In genomic region chr15:25790003-25790660, GRCh38 we compare ENCODE assay signal across 7 cellular contexts.
DNase-seq lines count a peak whose midpoint lies in the region; ATAC-seq and TF ChIP-seq lines count a peak whose summit lies in the region.

No MANE protein-coding gene starts in this region.

- ATAC-seq in HG03342 (IDR thresholded peaks at IDR 0.05; ENCODE audit: unreplicated experiment): no peak

- no peaks in the 10 kb centered on the region for H3K27me3 ChIP-seq in effector memory CD4-positive, alpha-beta T cell (replicated peaks; ENCODE audit: control insufficient read depth, insufficient read depth, low read length, poor library complexity, severe bottlenecking)

- no peak overlapping the region for H3K4me3 Mint-ChIP-seq in mesothelial cell of epicardium

- no peaks in the 10 kb centered on the region for H3K36me3 ChIP-seq in effector memory CD4-positive, alpha-beta T cell (ENCODE audit: control insufficient read depth, insufficient read depth, low read length)

- peaks cover 15% of the 10 kb centered on the region for H3K27me3 Mint-ChIP-seq in mesothelial cell of epicardium (ENCODE audit: low read depth)

- peak; percentile 84 for DNase-seq in NOMO-1 treated with DMSO at 0.1 percent for 48 hours (lab: John Stamatoyannopoulos, UW; ENCODE audit: unreplicated experiment)
- no peak for DNase-seq in mesothelial cell of epicardium (ENCODE audit: low spot score in 2 of 2, unreplicated experiment in 2 of 2)
- DNase-seq in stromal cell of bone marrow (ENCODE audit: low read depth): peak; percentile 98
- no peak for DNase-seq in effector memory CD4-positive, alpha-beta T cell
- no peak for DNase-seq in SW480 (ENCODE audit: low spot score)

- TF ChIP-seq CTCF in mesothelial cell of epicardium (IDR thresholded peaks at IDR 0.05; ENCODE audit: unreplicated experiment): no peak

- H3K36me3 Mint-ChIP-seq in mesothelial cell of epicardium: no peaks in the 10 kb centered on the region

- H3K27ac Mint-ChIP-seq in mesothelial cell of epicardium: peak overlapping the region; percentile 68

- no peak overlapping the region for H3K4me3 ChIP-seq in effector memory CD4-positive, alpha-beta T cell (ENCODE audit: insufficient read depth, low read depth, low read length, poor library complexity, severe bottlenecking)

- no peaks in the 10 kb centered on the region for H3K9me3 ChIP-seq in effector memory CD4-positive, alpha-beta T cell (ENCODE audit: control insufficient read depth, low read length)

- H3K27ac ChIP-seq in adipose tissue (ENCODE audit: low read depth, low read length): peak overlapping the region; percentile 11
- H3K27ac ChIP-seq in effector memory CD4-positive, alpha-beta T cell (ENCODE audit: insufficient read depth, low read length, poor library complexity, severe bottlenecking): no peak overlapping the region

- no peaks in the 10 kb centered on the region for H3K4me1 Mint-ChIP-seq in mesothelial cell of epicardium

- no peaks in the 10 kb centered on the region for H3K4me1 ChIP-seq in effector memory CD4-positive, alpha-beta T cell (ENCODE audit: control insufficient read depth, insufficient read depth, low read length, poor library complexity, severe bottlenecking)

- H3K9me3 Mint-ChIP-seq in mesothelial cell of epicardium: no peaks in the 10 kb centered on the region

- 37 to 51% (median 42%) methylated on average over 7 of the region's 7 CpGs for WGBS in adipose tissue, 3 donors

Comparison
In these comparisons a context has a peak if more than half of its experiments do, and no peak if none do; other contexts are left out.
1. DNase-seq: peak in NOMO-1 treated with DMSO at 0.1 percent for 48 hours (single experiment) and stromal cell of bone marrow (single experiment); none in mesothelial cell of epicardium (0 of 2), effector memory CD4-positive, alpha-beta T cell (0 of 3) and SW480 (single experiment).